Comparison of ENCODE assay signal across 16 cellular contexts in genomic region chr2:127643698-127644660, GRCh38. TPM values are rescaled to one million over a fixed set of nuclear protein-coding genes. Genes with fewer than 3 reads are reported as not detected.
DNase-seq lines count a peak whose midpoint lies in the region; ATAC-seq and TF ChIP-seq lines count a peak whose summit lies in the region.
"Had no signal": no experiment of that assay in that cellular context is flagged by ENCODE, and none has a peak within 500 bp of the region (broad histone marks: within the 10 kb centered on the region; RNA-seq: fewer than 3 reads in every experiment).

No MANE protein-coding gene starts in this region.

- no peaks in the 10 kb centered on the region for H3K9me3 Mint-ChIP-seq in stimulated activated effector memory CD8-positive, alpha-beta T cell treated with anti-CD3 and anti-CD28 coated beads, Interleukin-12 subunit alpha, Interleukin-12 subunit beta, amount 100 ng/mL, for 72 hours
- H3K9me3 Mint-ChIP-seq: activated T-cell treated with anti-CD3 and anti-CD28 coated beads, Interleukin-2, amount 50 U/mL, for 24 hours had no signal

- H3K27ac Mint-ChIP-seq in stimulated activated effector memory CD8-positive, alpha-beta T cell treated with anti-CD3 and anti-CD28 coated beads, Interleukin-12 subunit alpha, Interleukin-12 subunit beta, amount 100 ng/mL, for 72 hours: peak overlapping the region; percentile 70

- peak; percentile 8 for DNase-seq in OCI-M1 (lab: John Stamatoyannopoulos, UW)
- no peak for DNase-seq in fibroblast of villous mesenchyme (ENCODE audit: low read depth)
- no peak for DNase-seq in stimulated activated effector memory CD8-positive, alpha-beta T cell treated with anti-CD3 and anti-CD28 coated beads, Interleukin-12 subunit alpha, Interleukin-12 subunit beta, amount 100 ng/mL, for 72 hours (ENCODE audit: low spot score in 2 of 2)
- no peak for DNase-seq in SW 1271 (lab: John Stamatoyannopoulos, UW)
- no peak for DNase-seq in NCI-H446 (lab: John Stamatoyannopoulos, UW)
- no peak for DNase-seq in DMS79 treated with DMSO at 0.1 percent for 48 hours (lab: John Stamatoyannopoulos, UW)
- DNase-seq: activated T-cell treated with anti-CD3 and anti-CD28 coated beads, Interleukin-2, amount 50 U/mL, for 24 hours; body of pancreas; NCI-H1092; NCI-H524; stimulated activated CD4-positive, alpha-beta T cell treated with anti-CD3 and anti-CD28 coated beads, Interleukin-4, amount 100 ng/mL, for 24 hours had no signal

- H3K36me3 Mint-ChIP-seq in stimulated activated effector memory CD8-positive, alpha-beta T cell treated with anti-CD3 and anti-CD28 coated beads, Interleukin-12 subunit alpha, Interleukin-12 subunit beta, amount 100 ng/mL, for 72 hours: no peaks in the 10 kb centered on the region

- no peak overlapping the region for H3K4me3 ChIP-seq in fibroblast of villous mesenchyme (ENCODE audit: low read depth, low read length)
- H3K4me3 ChIP-seq: body of pancreas, hepatocyte, psoas muscle had no signal

- ATAC-seq in stimulated activated effector memory CD8-positive, alpha-beta T cell treated with anti-CD3 and anti-CD28 coated beads, Interleukin-12 subunit alpha, Interleukin-12 subunit beta, amount 100 ng/mL, for 72 hours: no peak
- no peak for ATAC-seq in HG03025 (IDR thresholded peaks at IDR 0.05; ENCODE audit: low FRiP score, unreplicated experiment)
- ATAC-seq: body of pancreas, psoas muscle had no signal

- peaks cover 6% of the 10 kb centered on the region for H3K4me1 Mint-ChIP-seq in stimulated activated effector memory CD8-positive, alpha-beta T cell treated with anti-CD3 and anti-CD28 coated beads, Interleukin-12 subunit alpha, Interleukin-12 subunit beta, amount 100 ng/mL, for 72 hours

- H3K4me3 Mint-ChIP-seq in stimulated activated effector memory CD8-positive, alpha-beta T cell treated with anti-CD3 and anti-CD28 coated beads, Interleukin-12 subunit alpha, Interleukin-12 subunit beta, amount 100 ng/mL, for 72 hours: no peak overlapping the region
- H3K4me3 Mint-ChIP-seq: activated T-cell treated with anti-CD3 and anti-CD28 coated beads, Interleukin-2, amount 50 U/mL, for 24 hours had no signal

- TF ChIP-seq CTCF in GM12872 (IDR thresholded peaks at IDR 0.05; ENCODE audit: insufficient read depth, low read depth, low read length) (peak; percentile 33; the same call in 1 of the 3 replicates), fibroblast of villous mesenchyme (IDR thresholded peaks at IDR 0.05; ENCODE audit: insufficient read depth, low read depth, low read length) (peak; percentile 25)

RNA-seq across cellular contexts. Expression of gene GPR17, which starts 2.0 kb away (rescaled TPM):
- not detected in 2 replicates for total RNA-seq in fibroblast of villous mesenchyme
- total RNA-seq: hepatocyte, mesenteric fat pad had no signal

RNA-seq across cellular contexts. Expression of gene LIMS2, which starts 31.4 kb away (rescaled TPM):
- 24.8 and 28.9 TPM in 2 replicates for total RNA-seq in fibroblast of villous mesenchyme

RNA-seq across cellular contexts. Expression of gene SFT2D3, which starts 57.3 kb away (rescaled TPM):
- 4.7 and 5.8 TPM in 2 replicates for total RNA-seq in fibroblast of villous mesenchyme
